ENCODE assay signal across 29 cellular contexts in genomic region chr1:223745731-223746130, GRCh38. TPM values are rescaled to one million over a fixed set of nuclear protein-coding genes. Genes with fewer than 3 reads are reported as not detected.
DNase-seq lines count a peak whose midpoint lies in the region; ATAC-seq and TF ChIP-seq lines count a peak whose summit lies in the region.
"Had no signal": no experiment of that assay in that cellular context is flagged by ENCODE, and none has a peak within 500 bp of the region (broad histone marks: within the 10 kb centered on the region; RNA-seq: fewer than 3 reads in every experiment).

No MANE protein-coding gene starts in this region.

- H3K27me3 Mint-ChIP-seq in CD4-positive, alpha-beta memory T cell, result no peaks in the 10 kb centered on the region
- no peaks in the 10 kb centered on the region for H3K27me3 Mint-ChIP-seq in chondrocyte (ENCODE audit: low read depth)
- H3K27me3 Mint-ChIP-seq: activated CD8-positive, alpha-beta memory T cell treated with anti-CD3 and anti-CD28 coated beads, Interleukin-2, amount 10 ng/mL, durations not matched to agents 7 days and 5 days; CD4-positive, CD25-positive, alpha-beta regulatory T cell; effector memory CD8-positive, alpha-beta T cell; natural killer cell treated with Interleukin-12 subunit alpha and Interleukin-12 subunit beta and Interleukin-15 and Interleukin-18, amount 100 ng/mL, for 72 hours had no signal

- POLR2A ChIA-PET in CD4-positive, alpha-beta memory T cell (lab: Charles Lee; ENCODE audit: partially characterized antibody), result interaction anchor here (1.9 to 6.9 kb wide), 2 partner anchors 29 to 33 kb away, joined by 8 to 71 read pairs; partner anchors contain the start of gene CAPN2
- POLR2A ChIA-PET in HCT116 (lab: Charles Lee), result no interaction called here

- H2BK120ac ChIP-seq in mesenchymal stem cell (ENCODE audit: low read depth, low read length), result no peak overlapping the region

- no peak overlapping the region for H3K4me3 Mint-ChIP-seq in CD4-positive, alpha-beta memory T cell
- H3K4me3 Mint-ChIP-seq in chondrocyte (ENCODE audit: unreplicated experiment), result no peak overlapping the region
- H3K4me3 Mint-ChIP-seq: activated CD8-positive, alpha-beta memory T cell treated with anti-CD3 and anti-CD28 coated beads, Interleukin-2, amount 10 ng/mL, durations not matched to agents 7 days and 5 days; activated T-cell treated with anti-CD3 and anti-CD28 coated beads, Interleukin-2, amount 50 U/mL, for 4 hours; CD4-positive, CD25-positive, alpha-beta regulatory T cell; effector memory CD8-positive, alpha-beta T cell; natural killer cell treated with Interleukin-12 subunit alpha and Interleukin-12 subunit beta and Interleukin-15 and Interleukin-18, amount 100 ng/mL, for 72 hours; stimulated activated effector memory CD8-positive, alpha-beta T cell treated with anti-CD3 and anti-CD28 coated beads, Interleukin-12 subunit alpha, Interleukin-12 subunit beta, amount 100 ng/mL, for 72 hours; T-helper 1 cell treated with Interleukin-12 subunit alpha and Interleukin-12 subunit beta and Interleukin-4 antibody, amounts not matched to agents 30 μg/mL and 1 μg/mL, for 36 hours had no signal

- H3K27ac ChIP-seq in CD4-positive, alpha-beta memory T cell (ENCODE audit: low read depth, low read length), result no peak overlapping the region
- H3K27ac ChIP-seq in HCT116 (ENCODE audit: low read depth, low read length) (no peak overlapping the region), mesenchymal stem cell (ENCODE audit: low read length, poor library complexity, severe bottlenecking) (no peak overlapping the region)
- H3K27ac ChIP-seq: ascending aorta, upper lobe of right lung had no signal

- peaks cover 44% of the 10 kb centered on the region for H3K36me3 ChIP-seq in CD4-positive, alpha-beta memory T cell (ENCODE audit: insufficient read depth, low read length)
- H3K36me3 ChIP-seq in HCT116 (ENCODE audit: control insufficient read depth in 1 of 2, insufficient read depth in 2 of 2, low read length in 2 of 2) (peaks cover 18 to 50% of the 10 kb centered on the region in 2 experiments), mesenchymal stem cell (ENCODE audit: control insufficient read depth in 1 of 2, insufficient read depth in 2 of 2, low read depth in 1 of 2, low read length in 2 of 2) (peaks cover 60 to 74% of the 10 kb centered on the region in 2 experiments), mucosa of descending colon (ENCODE audit: low read depth) (no peaks in the 10 kb centered on the region)

- no peak overlapping the region for H4K8ac ChIP-seq in mesenchymal stem cell (ENCODE audit: low read length)

- ATAC-seq in HCT116, result no peak
- ATAC-seq in HG03175 (IDR thresholded peaks at IDR 0.05; ENCODE audit: unreplicated experiment), result no peak
- no peak for ATAC-seq in mucosa of descending colon
- no peak for ATAC-seq in GM18519 (IDR thresholded peaks at IDR 0.05; ENCODE audit: low FRiP score, unreplicated experiment)
- ATAC-seq: activated CD8-positive, alpha-beta memory T cell treated with anti-CD3 and anti-CD28 coated beads, Interleukin-2, amount 10 ng/mL, durations not matched to agents 7 days and 5 days; activated T-cell treated with anti-CD3 and anti-CD28 coated beads, Interleukin-2, amount 50 U/mL, for 4 hours; effector memory CD8-positive, alpha-beta T cell; esophagus mucosa; natural killer cell treated with Interleukin-12 subunit alpha and Interleukin-12 subunit beta and Interleukin-15 and Interleukin-18, amount 100 ng/mL, for 72 hours; stimulated activated effector memory CD8-positive, alpha-beta T cell treated with anti-CD3 and anti-CD28 coated beads, Interleukin-12 subunit alpha, Interleukin-12 subunit beta, amount 100 ng/mL, for 72 hours; upper lobe of right lung had no signal

- H3K79me1 ChIP-seq in mesenchymal stem cell (replicated peaks; ENCODE audit: low read length, poor library complexity, severe bottlenecking), result peaks cover 21% of the 10 kb centered on the region

- BruUV-seq in HCT116 (replicated peaks; lab: Mats Ljungman, UMichigan), result TSS peak; percentile 4

- H2BK15ac ChIP-seq in mesenchymal stem cell (ENCODE audit: low read depth, poor library complexity, severe bottlenecking), result no peak overlapping the region

- H3K27me3 ChIP-seq in CD4-positive, alpha-beta memory T cell (ENCODE audit: insufficient read depth, low read length), result no peaks in the 10 kb centered on the region
- H3K27me3 ChIP-seq in HCT116 (ENCODE audit: insufficient read depth, low read length) (no peaks in the 10 kb centered on the region), mesenchymal stem cell (ENCODE audit: control insufficient read depth in 1 of 2, insufficient read depth in 1 of 2, low read length in 2 of 2) (no peaks in the 10 kb centered on the region)
- H3K27me3 ChIP-seq: ascending aorta, upper lobe of right lung had no signal

- H3K9me3 Mint-ChIP-seq in CD4-positive, alpha-beta memory T cell, result no peaks in the 10 kb centered on the region
- H3K9me3 Mint-ChIP-seq in chondrocyte (ENCODE audit: low read depth), result no peaks in the 10 kb centered on the region
- H3K9me3 Mint-ChIP-seq: activated T-cell treated with anti-CD3 and anti-CD28 coated beads, Interleukin-2, amount 50 U/mL, for 4 hours; CD4-positive, CD25-positive, alpha-beta regulatory T cell; effector memory CD8-positive, alpha-beta T cell; natural killer cell treated with Interleukin-12 subunit alpha and Interleukin-12 subunit beta and Interleukin-15 and Interleukin-18, amount 100 ng/mL, for 72 hours; stimulated activated effector memory CD8-positive, alpha-beta T cell treated with anti-CD3 and anti-CD28 coated beads, Interleukin-12 subunit alpha, Interleukin-12 subunit beta, amount 100 ng/mL, for 72 hours; T-helper 1 cell treated with Interleukin-12 subunit alpha and Interleukin-12 subunit beta and Interleukin-4 antibody, amounts not matched to agents 30 μg/mL and 1 μg/mL, for 36 hours had no signal

- no peak for TF ChIP-seq RAD21 in HCT116 (IDR thresholded peaks at IDR 0.05; ENCODE audit: low read depth)

- H3K9me3 ChIP-seq in CD4-positive, alpha-beta memory T cell (ENCODE audit: control insufficient read depth in 1 of 2, low read length in 2 of 2), result no peaks in the 10 kb centered on the region
- no peaks in the 10 kb centered on the region for H3K9me3 ChIP-seq in HCT116 (ENCODE audit: control insufficient read depth in 1 of 2, insufficient read depth in 1 of 2, low read depth in 1 of 2, low read length in 2 of 2)
- H3K9me3 ChIP-seq in mesenchymal stem cell (ENCODE audit: control insufficient read depth, low read length), result no peaks in the 10 kb centered on the region
- no peaks in the 10 kb centered on the region for H3K9me3 ChIP-seq in mucosa of descending colon
- H3K9me3 ChIP-seq: ascending aorta, upper lobe of right lung had no signal

- RAD21 ChIA-PET in HCT116 (lab: Charles Lee; ENCODE audit: low non-redundant PET in 1 of 2, low total read pairs in 2 of 2, uncharacterized antibody in 2 of 2, unreplicated experiment in 2 of 2), result no interaction called here

- H3K4me2 ChIP-seq in HCT116 (ENCODE audit: low read length) (no peak overlapping the region), mesenchymal stem cell (ENCODE audit: low read length, poor library complexity, severe bottlenecking) (no peak overlapping the region)

- peak overlapping the region in 1 of 2 experiments; percentile 5 for H3K23ac ChIP-seq in mesenchymal stem cell (ENCODE audit: low read length in 2 of 2)

- H3K9ac ChIP-seq in HCT116 (ENCODE audit: low read length) (no peak overlapping the region), mesenchymal stem cell (ENCODE audit: low read length) (peak overlapping the region; percentile 33)

- TF ChIP-seq CTCF in HCT116 (IDR thresholded peaks at IDR 0.05 in 2 of 3, conservative IDR thresholded peaks at IDR 0.05 in 1 of 3; ENCODE audit: borderline replicate concordance in 1 of 3, insufficient read depth in 1 of 3, low read depth in 2 of 3, low read length in 2 of 3) (no peak), chondrocyte (IDR thresholded peaks at IDR 0.05) (no peak), mucosa of descending colon (IDR thresholded peaks at IDR 0.05) (no peak)

- no peak for DNase-seq in CD4-positive, alpha-beta memory T cell
- DNase-seq in HCT116 (ENCODE audit: low read depth, low spot score) (no peak), chondrocyte (ENCODE audit: low spot score) (peak; percentile 55), mesenchymal stem cell (no peak), mucosa of descending colon (no peak)
- no peak for DNase-seq in NK-92 treated with Interleukin-12 subunit alpha and Interleukin-12 subunit beta, amount 100 ng/mL, for 24 hours (lab: John Stamatoyannopoulos, UW)
- DNase-seq: activated CD4-positive, alpha-beta T cell treated with anti-CD3 and anti-CD28 coated beads, Interleukin-2, amount 50 U/mL, for 4 hours; activated CD4-positive, CD25-positive, alpha-beta regulatory T cell; activated CD8-positive, alpha-beta memory T cell treated with anti-CD3 and anti-CD28 coated beads, Interleukin-2, amount 10 ng/mL, durations not matched to agents 7 days and 5 days; activated gamma-delta T cell; activated T-cell treated with anti-CD3 and anti-CD28 coated beads, Interleukin-2, amount 50 U/mL, for 4 hours; CD4-positive, CD25-positive, alpha-beta regulatory T cell; central memory CD4-positive, alpha-beta T cell; DND-41; effector memory CD8-positive, alpha-beta T cell; hippocampal formation; NCI-H1694; NCI-H446 treated with DMSO at 0.1 percent for 48 hours; NCI-H82; occipital lobe; substantia nigra; upper lobe of right lung had no signal

- no peak overlapping the region for H3K18ac ChIP-seq in mesenchymal stem cell (ENCODE audit: low read depth in 1 of 2, low read length in 2 of 2)

- TF ChIP-seq POLR2A in HCT116 (IDR thresholded peaks at IDR 0.05; ENCODE audit: borderline replicate concordance, extremely low read depth, insufficient read depth, insufficient read length), result no peak

- peaks cover 8 to 33% (median 23%) of the 10 kb centered on the region in 4 donors for H3K4me1 Mint-ChIP-seq in CD4-positive, alpha-beta memory T cell
- peaks cover 47% of the 10 kb centered on the region for H3K4me1 Mint-ChIP-seq in chondrocyte (ENCODE audit: low read depth)

- no peak overlapping the region for H3K14ac ChIP-seq in mesenchymal stem cell (ENCODE audit: low read length in 2 of 2)

- 98% methylated on average over 3 of the region's 4 CpGs for WGBS in mesenchymal stem cell

- no peak overlapping the region for H4K91ac ChIP-seq in mesenchymal stem cell (ENCODE audit: low read length)

- peaks cover 34 to 64% of the 10 kb centered on the region in 2 donors for H3K36me3 Mint-ChIP-seq in CD4-positive, alpha-beta memory T cell
- peaks cover 37% of the 10 kb centered on the region for H3K36me3 Mint-ChIP-seq in chondrocyte (ENCODE audit: low read depth)
- H3K36me3 Mint-ChIP-seq: natural killer cell treated with Interleukin-12 subunit alpha and Interleukin-12 subunit beta and Interleukin-15 and Interleukin-18, amount 100 ng/mL, for 72 hours had no signal

- intact Hi-C loops in CD4-positive, alpha-beta memory T cell (cut with micrococcal nuclease), result no loop called here
- intact Hi-C loops in HCT116 (cut with micrococcal nuclease) (no loop called here), mucosa of descending colon (cut with DNase I, micrococcal nuclease) (loop anchor here in 1 of 2 donors (5.0 kb wide), 1 partner anchor 48 kb away; no protein-coding TSS in a partner anchor)

- no peaks in the 10 kb centered on the region for H4K20me1 ChIP-seq in HCT116 (ENCODE audit: insufficient read depth)

- peak overlapping the region in 5 of 7 donors; percentile 27 to 87 (median 64) for H3K27ac Mint-ChIP-seq in CD4-positive, alpha-beta memory T cell
- H3K27ac Mint-ChIP-seq in chondrocyte (ENCODE audit: unreplicated experiment), result no peak overlapping the region
- H3K27ac Mint-ChIP-seq: activated CD8-positive, alpha-beta memory T cell treated with anti-CD3 and anti-CD28 coated beads, Interleukin-2, amount 10 ng/mL, durations not matched to agents 7 days and 5 days; CD4-positive, CD25-positive, alpha-beta regulatory T cell; natural killer cell treated with Interleukin-12 subunit alpha and Interleukin-12 subunit beta and Interleukin-15 and Interleukin-18, amount 100 ng/mL, for 72 hours; stimulated activated effector memory CD8-positive, alpha-beta T cell treated with anti-CD3 and anti-CD28 coated beads, Interleukin-12 subunit alpha, Interleukin-12 subunit beta, amount 100 ng/mL, for 72 hours; T-helper 1 cell treated with Interleukin-12 subunit alpha and Interleukin-12 subunit beta and Interleukin-4 antibody, amounts not matched to agents 30 μg/mL and 1 μg/mL, for 36 hours had no signal

- H2BK5ac ChIP-seq in mesenchymal stem cell (ENCODE audit: low read depth, low read length, poor library complexity, severe bottlenecking), result no peak overlapping the region

- H3K79me2 ChIP-seq in HCT116 (ENCODE audit: insufficient read depth, low read length), result peaks cover 45% of the 10 kb centered on the region; the same call in 1 of the 2 replicates

- no peak overlapping the region for H2BK12ac ChIP-seq in mesenchymal stem cell (ENCODE audit: low read length in 2 of 2)

- H3K4ac ChIP-seq in mesenchymal stem cell (ENCODE audit: low read depth in 1 of 2, low read length in 2 of 2), result no peak overlapping the region

- H2AK5ac ChIP-seq in mesenchymal stem cell (ENCODE audit: low read length, severe bottlenecking), result no peak overlapping the region

- CTCF ChIA-PET in CD4-positive, alpha-beta memory T cell (lab: Charles Lee; ENCODE audit: partially characterized antibody), result interaction anchor here (0.7 to 8.7 kb wide), 8 partner anchors 9 to 99 kb away, joined by 3 to 233 read pairs (median 7); partner anchors contain the start of gene CAPN2
- CTCF ChIA-PET in HCT116 (lab: Charles Lee), result interaction anchor here (0.7 kb wide), 1 partner anchor 371 kb away, joined by 4 read pairs; no protein-coding TSS in a partner anchor

- no peaks in the 10 kb centered on the region for H3K9me2 ChIP-seq in HCT116 (ENCODE audit: insufficient read depth)

- H2AFZ ChIP-seq in HCT116 (ENCODE audit: low read depth, low read length, poor library complexity, severe bottlenecking), result no peak overlapping the region
- H2AFZ ChIP-seq in mesenchymal stem cell (ENCODE audit: low read depth, low read length), result no peak overlapping the region

- no peak overlapping the region for H3K4me3 ChIP-seq in CD4-positive, alpha-beta memory T cell (ENCODE audit: low read length in 2 of 2)
- H3K4me3 ChIP-seq in HCT116 (replicated peaks in 1 of 2; ENCODE audit: low read depth in 1 of 2, low read length in 2 of 2), result no peak overlapping the region
- H3K4me3 ChIP-seq in mesenchymal stem cell (ENCODE audit: insufficient read depth in 1 of 2, low read depth in 1 of 2, low read length in 2 of 2), result no peak overlapping the region
- no peak overlapping the region for H3K4me3 ChIP-seq in mucosa of descending colon
- H3K4me3 ChIP-seq: ascending aorta, upper lobe of right lung had no signal

- peaks cover 16% of the 10 kb centered on the region for H3K4me1 ChIP-seq in CD4-positive, alpha-beta memory T cell (ENCODE audit: insufficient read depth, low read length)
- H3K4me1 ChIP-seq in HCT116 (ENCODE audit: control insufficient read depth in 1 of 2, insufficient read depth in 2 of 2, low read length in 2 of 2) (peaks cover 0 to 3% of the 10 kb centered on the region in 2 experiments; a peak in 1 of 4 replicates), mesenchymal stem cell (ENCODE audit: control insufficient read depth, insufficient read depth, low read depth, low read length) (peaks cover 34% of the 10 kb centered on the region), mucosa of descending colon (ENCODE audit: low read depth) (peaks cover 13% of the 10 kb centered on the region)

RNA-seq across cellular contexts. Expression of gene CAPN2, which starts 33.4 kb away (rescaled TPM):
- 100 to 1,000 TPM; 178 to 180 TPM for total RNA-seq in CD4-positive, alpha-beta memory T cell
- polyA plus RNA-seq in CD4-positive, alpha-beta memory T cell, result 100 to 1,000 TPM; 146 to 231 TPM
- 173 TPM for total RNA-seq in HCT116 (2021; ENCODE audit: unreplicated experiment)
- polyA plus RNA-seq in HCT116 (2012), result 180 and 187 TPM in 2 replicates
- total RNA-seq in chondrocyte, result 202 to 241 TPM (median 238 TPM) in 3 replicates
- 247 TPM for polyA plus RNA-seq in mesenchymal stem cell (2013, experiment 1 of 2)
- 249 TPM for polyA plus RNA-seq in mesenchymal stem cell (2013, experiment 2 of 2)
- total RNA-seq in mucosa of descending colon, result 100 to 1,000 TPM; 200 to 417 (median 305) TPM
